In genomic region chr14:22955702-22956575, GRCh38 we compare ENCODE assay signal across 8 cellular contexts. TPM values are rescaled to one million over a fixed set of nuclear protein-coding genes. Genes with fewer than 3 reads are reported as not detected.
DNase-seq lines count a peak whose midpoint lies in the region; ATAC-seq and TF ChIP-seq lines count a peak whose summit lies in the region.

No MANE protein-coding gene starts in this region.

- peak overlapping the region; percentile 96 for H2AFZ ChIP-seq in mammary epithelial cell (ENCODE audit: low read depth, low read length)
- H2AFZ ChIP-seq in mesenchymal stem cell (ENCODE audit: low read depth, low read length): no peak overlapping the region

- H3K27ac ChIP-seq in mammary epithelial cell (ENCODE audit: insufficient read depth, low read depth, low read length) (peak overlapping the region; percentile 79), mesenchymal stem cell (ENCODE audit: low read length, poor library complexity, severe bottlenecking) (peak overlapping the region; percentile 79), uterus (peak overlapping the region; percentile 86 to 94)

- H3K4ac ChIP-seq in mesenchymal stem cell (ENCODE audit: low read depth in 1 of 2, low read length in 2 of 2): no peak overlapping the region

- no TSS peak for BruUV-seq in mammary epithelial cell (replicated peaks; lab: Mats Ljungman, UMichigan)

- peak; percentile 57 for DNase-seq in cardiac septum (ENCODE audit: low spot score)
- no peak for DNase-seq in left ventricle myocardium superior
- DNase-seq in mammary epithelial cell: peak; percentile 55
- DNase-seq in mesenchymal stem cell: no peak
- no peak for DNase-seq in uterus
- DNase-seq in SHP77 treated with DMSO at 0.1 percent for 48 hours (lab: John Stamatoyannopoulos, UW): no peak
- DNase-seq in anterior cingulate cortex (lab: John Stamatoyannopoulos, UW): no peak

- H3K4me2 ChIP-seq in mammary epithelial cell (ENCODE audit: insufficient read depth, low read depth, low read length): peak overlapping the region; percentile 87
- H3K4me2 ChIP-seq in mesenchymal stem cell (ENCODE audit: low read length, poor library complexity, severe bottlenecking): peak overlapping the region; percentile 87

- no peak for TF ChIP-seq CTCF in mammary epithelial cell (conservative IDR thresholded peaks at IDR 0.05 in 1 of 2, IDR thresholded peaks at IDR 0.05 in 1 of 2; ENCODE audit: extremely low read depth in 1 of 2, insufficient read depth in 1 of 2, low read depth in 1 of 2, low read length in 2 of 2)
- no peak for TF ChIP-seq CTCF in uterus (IDR thresholded peaks at IDR 0.05)

- no peaks in the 10 kb centered on the region for H3K79me1 ChIP-seq in mesenchymal stem cell (replicated peaks; ENCODE audit: low read length, poor library complexity, severe bottlenecking)

- H3K36me3 ChIP-seq in mammary epithelial cell (ENCODE audit: insufficient read depth, low read length): peaks cover 9% of the 10 kb centered on the region
- peaks cover 0 to 3% of the 10 kb centered on the region in 2 experiments for H3K36me3 ChIP-seq in mesenchymal stem cell (ENCODE audit: control insufficient read depth in 1 of 2, insufficient read depth in 2 of 2, low read depth in 1 of 2, low read length in 2 of 2)
- H3K36me3 ChIP-seq in uterus: no peaks in the 10 kb centered on the region

- TF ChIP-seq POLR2A in uterus (IDR thresholded peaks at IDR 0.05): no peak

- peak overlapping the region; percentile 28 for H4K8ac ChIP-seq in mesenchymal stem cell (ENCODE audit: low read length)

- peak overlapping the region; percentile 68 to 76 (median 68) for H3K4me3 ChIP-seq in mammary epithelial cell (replicated peaks in 1 of 3; ENCODE audit: insufficient read depth in 1 of 3, low read depth in 2 of 3, low read length in 3 of 3)
- H3K4me3 ChIP-seq in mesenchymal stem cell (ENCODE audit: insufficient read depth in 1 of 2, low read depth in 1 of 2, low read length in 2 of 2): peak overlapping the region; percentile 62 to 89
- peak overlapping the region; percentile 52 to 59 for H3K4me3 ChIP-seq in uterus

- H3K9ac ChIP-seq in mammary epithelial cell (ENCODE audit: insufficient read depth, low read length) (peak overlapping the region; percentile 59), mesenchymal stem cell (ENCODE audit: low read length) (peak overlapping the region; percentile 85)

- no peak for ATAC-seq in left ventricle myocardium superior
- ATAC-seq in GM21786 (IDR thresholded peaks at IDR 0.05; ENCODE audit: unreplicated experiment): no peak

- in situ Hi-C loops in mammary epithelial cell (cut with MboI; ENCODE audit: low sequenced_read_pairs in 2 of 2): no loop called here

- H2BK120ac ChIP-seq in mesenchymal stem cell (ENCODE audit: low read depth, low read length): no peak overlapping the region

- CTCF ChIA-PET in mammary epithelial cell (lab: Charles Lee; ENCODE audit: low non-redundant PET): interaction anchor here (0.7 to 1.0 kb wide), 2 partner anchors 30 to 51 kb away, joined by 3 to 4 read pairs; no protein-coding TSS in a partner anchor

- dilution Hi-C loops in mammary epithelial cell (cut with HindIII; ENCODE audit: low sequenced_read_pairs): loop anchor here (5.0 kb wide), 1 partner anchor 39 kb away; the partner anchor contains the start of gene RBM23

- H2AK5ac ChIP-seq in mesenchymal stem cell (ENCODE audit: low read length, severe bottlenecking): no peak overlapping the region

- no peaks in the 10 kb centered on the region for H4K20me1 ChIP-seq in mammary epithelial cell (ENCODE audit: insufficient read depth, low read length)

- H3K18ac ChIP-seq in mesenchymal stem cell (ENCODE audit: low read depth in 1 of 2, low read length in 2 of 2): peak overlapping the region in 1 of 2 experiments; percentile 43

- H3K23ac ChIP-seq in mesenchymal stem cell (ENCODE audit: low read length in 2 of 2): no peak overlapping the region

- peak overlapping the region; percentile 43 for H4K91ac ChIP-seq in mesenchymal stem cell (ENCODE audit: low read length)

- no peak overlapping the region for H2BK5ac ChIP-seq in mesenchymal stem cell (ENCODE audit: low read depth, low read length, poor library complexity, severe bottlenecking)

- H2BK15ac ChIP-seq in mesenchymal stem cell (ENCODE audit: low read depth, poor library complexity, severe bottlenecking): no peak overlapping the region

- H3K27me3 ChIP-seq in mammary epithelial cell (ENCODE audit: insufficient read depth, low read length) (no peaks in the 10 kb centered on the region), mesenchymal stem cell (ENCODE audit: control insufficient read depth in 1 of 2, insufficient read depth in 1 of 2, low read length in 2 of 2) (no peaks in the 10 kb centered on the region), uterus (no peaks in the 10 kb centered on the region)

- peak overlapping the region in 1 of 2 experiments; percentile 15 for H3K14ac ChIP-seq in mesenchymal stem cell (ENCODE audit: low read length in 2 of 2)

- H3K9me3 ChIP-seq in mammary epithelial cell (replicated peaks; ENCODE audit: insufficient read depth, low read length): no peaks in the 10 kb centered on the region
- no peaks in the 10 kb centered on the region for H3K9me3 ChIP-seq in mesenchymal stem cell (ENCODE audit: control insufficient read depth, low read length)
- H3K9me3 ChIP-seq in uterus: no peaks in the 10 kb centered on the region

- 11% methylated on average over 19 of the region's 19 CpGs for WGBS in mammary epithelial cell (ENCODE audit: low coverage, missing lambda C conversion rate)
- WGBS in mesenchymal stem cell: 34% methylated on average over 19 of the region's 19 CpGs

- peaks cover 5% of the 10 kb centered on the region for H3K79me2 ChIP-seq in mammary epithelial cell (ENCODE audit: insufficient read depth, low read length)

- intact Hi-C loops in cardiac septum (cut with DNase I) (loop anchor here (2.0 kb wide), 1 partner anchor 27 kb away; the partner anchor contains the start of gene AJUBA), left ventricle myocardium superior (cut with micrococcal nuclease) (no loop called here), mammary epithelial cell (cut with micrococcal nuclease) (loop anchor here (2.0 kb wide), 2 partner anchors 15 to 27 kb away; partner anchors contain the start of gene AJUBA), uterus (cut with DNase I; ENCODE audit: low total_unique reads) (no loop called here)

- peaks cover 11% of the 10 kb centered on the region for H3K4me1 ChIP-seq in mammary epithelial cell (ENCODE audit: insufficient read depth, low read length)
- peaks cover 3% of the 10 kb centered on the region for H3K4me1 ChIP-seq in mesenchymal stem cell (ENCODE audit: control insufficient read depth, insufficient read depth, low read depth, low read length)
- peaks cover 0 to 4% of the 10 kb centered on the region in 2 donors for H3K4me1 ChIP-seq in uterus

- H2BK12ac ChIP-seq in mesenchymal stem cell (ENCODE audit: low read length in 2 of 2): no peak overlapping the region

RNA-seq across cellular contexts. Expression of gene HAUS4, which starts 1.0 kb away (rescaled TPM):
- total RNA-seq in cardiac septum (16.5 TPM), left ventricle myocardium superior (19.4 TPM), mammary epithelial cell (10 to 100 TPM; 32.0 to 35.0 TPM), uterus (10 to 100 TPM; 30.0 to 65.3 (median 34.7) TPM)
- polyA plus RNA-seq in mammary epithelial cell: 29.9 TPM
- polyA minus RNA-seq in mammary epithelial cell: 33.4 TPM
- polyA plus RNA-seq in mesenchymal stem cell (2013, experiment 1 of 2): 21.3 TPM
- polyA plus RNA-seq in mesenchymal stem cell (2013, experiment 2 of 2): 21.5 TPM

RNA-seq across cellular contexts. Expression of gene AJUBA, which starts 26.4 kb away (rescaled TPM):
- total RNA-seq in cardiac septum: 14.0 TPM
- 12.4 TPM for total RNA-seq in left ventricle myocardium superior
- total RNA-seq in mammary epithelial cell: 100 to 1,000 TPM; 234 to 275 TPM
- 88.5 TPM for polyA plus RNA-seq in mammary epithelial cell
- polyA minus RNA-seq in mammary epithelial cell: 247 TPM
- polyA plus RNA-seq in mesenchymal stem cell (2013, experiment 1 of 2): 13.8 TPM
- 15.8 TPM for polyA plus RNA-seq in mesenchymal stem cell (2013, experiment 2 of 2)
- total RNA-seq in uterus: 10 to 100 TPM in 3 of 4 donors, 1 to 10 TPM in 1; 6.8 to 51.7 (median 27.1) TPM

RNA-seq across cellular contexts. Expression of gene PRMT5, which starts 26.8 kb away (rescaled TPM):
- total RNA-seq in cardiac septum: 40.2 TPM
- 56.6 TPM for total RNA-seq in left ventricle myocardium superior
- total RNA-seq in mammary epithelial cell: 100 to 1,000 TPM in 1 of 2 donors, 10 to 100 TPM in 1; 61.3 to 120 TPM
- 217 TPM for polyA plus RNA-seq in mammary epithelial cell
- 327 TPM for polyA minus RNA-seq in mammary epithelial cell
- polyA plus RNA-seq in mesenchymal stem cell (2013, experiment 1 of 2): 53.5 TPM
- 48.3 TPM for polyA plus RNA-seq in mesenchymal stem cell (2013, experiment 2 of 2)
- 100 to 1,000 TPM in 1 of 4 donors, 10 to 100 TPM in 3; 57.9 to 126 (median 75.6) TPM for total RNA-seq in uterus

RNA-seq across cellular contexts. Expression of gene RBM23, which starts 37.0 kb away (rescaled TPM):
- total RNA-seq in cardiac septum (48.1 TPM), left ventricle myocardium superior (52.5 TPM), mammary epithelial cell (10 to 100 TPM; 38.7 to 55.8 TPM), uterus (1,000 to 10,000 TPM in 2 of 4 donors, 100 to 1,000 TPM in 1, 10 to 100 TPM in 1; 49.7 to 2,239 (median 990) TPM)
- polyA plus RNA-seq in mammary epithelial cell: 52.0 TPM
- 53.5 TPM for polyA minus RNA-seq in mammary epithelial cell
- 50.5 TPM for polyA plus RNA-seq in mesenchymal stem cell (2013, experiment 1 of 2)
- 49.1 TPM for polyA plus RNA-seq in mesenchymal stem cell (2013, experiment 2 of 2)

RNA-seq across cellular contexts. Expression of gene C14orf93, which starts 54.0 kb away (rescaled TPM):
- total RNA-seq in cardiac septum (3.7 TPM), left ventricle myocardium superior (6.2 TPM), mammary epithelial cell (1 to 10 TPM; 3.6 to 6.7 TPM), uterus (10 to 100 TPM in 2 of 4 donors, 1 to 10 TPM in 2; 7.2 to 18.6 (median 10.4) TPM)
- 6.7 TPM for polyA plus RNA-seq in mammary epithelial cell
- not detected for polyA minus RNA-seq in mammary epithelial cell
- polyA plus RNA-seq in mesenchymal stem cell (2013, experiment 1 of 2): 4.3 TPM
- polyA plus RNA-seq in mesenchymal stem cell (2013, experiment 2 of 2): 4.1 TPM

Comparison
In these comparisons a context has a peak if more than half of its experiments do, and no peak if none do; other contexts are left out.
1. DNase-seq: peak in cardiac septum (single experiment) and mammary epithelial cell (single experiment); none in left ventricle myocardium superior (single experiment), mesenchymal stem cell (single experiment), uterus (0 of 2), SHP77 treated with DMSO at 0.1 percent for 48 hours (single experiment) and anterior cingulate cortex (0 of 58).
2. intact Hi-C loops: an anchor here in cardiac septum (2.0 kb wide) and mammary epithelial cell (2.0 kb wide); none called in left ventricle myocardium superior and uterus.
3. RNA of gene AJUBA, which starts 26.4 kb away (total RNA-seq): 234 to 275 TPM in mammary epithelial cell; 6.8 to 51.7 TPM in uterus, 14.0 TPM in cardiac septum (single experiment) and 12.4 TPM in left ventricle myocardium superior (single experiment); every median in the first group is over 4 times any median in the second.
4. Peak in every context shown above with its lines, with median percentiles within 50 percentile points of each other: H3K27ac ChIP-seq and H3K4me3 ChIP-seq.